In genomic region chr4:82797048-82797590, GRCh38 we compare ENCODE assay signal across 8 cellular contexts. TPM values are rescaled to one million over a fixed set of nuclear protein-coding genes. Genes with fewer than 3 reads are reported as not detected.
A peak's percentile ranks its signal among the peaks of the same experiment; 100 is the strongest.
DNase-seq lines count a peak whose midpoint lies in the region; ATAC-seq and TF ChIP-seq lines count a peak whose summit lies in the region.

No MANE protein-coding gene starts in this region.

- WGBS in adrenal gland, 4 donors, result 9 to 28% (median 18%) methylated on average over 4 to 14 of the region's 14 CpGs
- whole genome bisulfite sequencing in testis, 2 donors, result 4 to 7% methylated on average over 7 to 14 of the region's 14 CpGs

- intact Hi-C loops in activated naive CD4-positive, alpha-beta T cell treated with anti-CD3 and anti-CD28 coated beads for 36 hours (cut with micrococcal nuclease), result loop anchor here (5.0 kb wide), 1 partner anchor 335 kb away; no protein-coding TSS in a partner anchor
- intact Hi-C loops in adrenal gland (cut with DNase I), result no loop called here
- intact Hi-C loops in testis (cut with DNase I; ENCODE audit: low total_unique reads), result loop anchor here (10.0 kb wide), 1 partner anchor 422 kb away; the partner anchor contains the start of gene HNRNPD

- H3K27ac ChIP-seq in adrenal gland (peak overlapping the region in 3 of 5 donors; percentile 77 to 84 (median 78)), testis (peak overlapping the region; percentile 71 to 84)

- peaks cover 15% of the 10 kb centered on the region for H3K4me1 Mint-ChIP-seq in activated naive CD4-positive, alpha-beta T cell treated with anti-CD3 and anti-CD28 coated beads for 36 hours (ENCODE audit: low read depth)

- H3K9me3 Mint-ChIP-seq in activated naive CD4-positive, alpha-beta T cell treated with anti-CD3 and anti-CD28 coated beads for 36 hours, result no peaks in the 10 kb centered on the region

- peaks cover 29 to 40% of the 10 kb centered on the region in 2 donors for H3K4me1 ChIP-seq in adrenal gland (replicated peaks in 1 of 2)
- peaks cover 41% of the 10 kb centered on the region for H3K4me1 ChIP-seq in testis

- peak overlapping the region; percentile 60 for H3K4me3 Mint-ChIP-seq in activated naive CD4-positive, alpha-beta T cell treated with anti-CD3 and anti-CD28 coated beads for 36 hours

- TF ChIP-seq POLR2A in adrenal gland (IDR thresholded peaks at IDR 0.05) (no peak), testis (IDR thresholded peaks at IDR 0.05) (no peak)

- peaks cover 41% of the 10 kb centered on the region for H3K27me3 Mint-ChIP-seq in activated naive CD4-positive, alpha-beta T cell treated with anti-CD3 and anti-CD28 coated beads for 36 hours (ENCODE audit: low read depth)

- no peak for ATAC-seq in HG03460 (IDR thresholded peaks at IDR 0.05; ENCODE audit: unreplicated experiment)
- ATAC-seq in GM21360 (IDR thresholded peaks at IDR 0.05; ENCODE audit: unreplicated experiment), result no peak

- no peak overlapping the region for H3K27ac Mint-ChIP-seq in activated naive CD4-positive, alpha-beta T cell treated with anti-CD3 and anti-CD28 coated beads for 36 hours

- H3K4me3 ChIP-seq in adrenal gland (peak overlapping the region in 3 of 4 donors; percentile 16 to 92 (median 91)), kidney epithelial cell (ENCODE audit: low read depth, low read length) (peak overlapping the region; percentile 57), testis (peak overlapping the region; percentile 75 to 95)

- no peaks in the 10 kb centered on the region for H3K36me3 Mint-ChIP-seq in activated naive CD4-positive, alpha-beta T cell treated with anti-CD3 and anti-CD28 coated beads for 36 hours (ENCODE audit: low read depth)

- H3K36me3 ChIP-seq in adrenal gland (replicated peaks in 1 of 2) (no peaks in the 10 kb centered on the region), kidney epithelial cell (ENCODE audit: control insufficient read depth, insufficient read depth, low read length) (no peaks in the 10 kb centered on the region), testis (ENCODE audit: low read depth, missing control alignments) (no peaks in the 10 kb centered on the region)

- no peaks in the 10 kb centered on the region for H3K9me3 ChIP-seq in adrenal gland (replicated peaks in 1 of 3)
- no peaks in the 10 kb centered on the region for H3K9me3 ChIP-seq in testis

- DNase-seq in activated naive CD4-positive, alpha-beta T cell treated with anti-CD3 and anti-CD28 coated beads for 36 hours, result no peak
- no peak for DNase-seq in activated naive CD4-positive, alpha-beta T cell treated with Interleukin-2 at 50 U/mL for 16 hours
- DNase-seq in adrenal gland, result peak in 4 of 7 donors; percentile 21 to 58 (median 38)
- no peak for DNase-seq in kidney epithelial cell (ENCODE audit: low read depth)
- no peak for DNase-seq in testis
- DNase-seq in middle frontal gyrus (ENCODE audit: extremely low spot score, low spot score), result no peak

- H3K27me3 ChIP-seq in adrenal gland (no peaks in the 10 kb centered on the region), kidney epithelial cell (ENCODE audit: control insufficient read depth, insufficient read depth, low read length) (peaks cover 4% of the 10 kb centered on the region), testis (no peaks in the 10 kb centered on the region)

- no peak for TF ChIP-seq CTCF in adrenal gland (IDR thresholded peaks at IDR 0.05)
- no peak for TF ChIP-seq CTCF in kidney epithelial cell (IDR thresholded peaks at IDR 0.05; ENCODE audit: insufficient read depth, low read length, poor library complexity, severe bottlenecking)
- TF ChIP-seq CTCF in testis (IDR thresholded peaks at IDR 0.05), result peak in 1 of 3 experiments; percentile 0

- CTCF ChIA-PET in activated naive CD4-positive, alpha-beta T cell treated with anti-CD3 and anti-CD28 coated beads for 36 hours (lab: Charles Lee), result no interaction called here

RNA-seq across cellular contexts. Expression of gene SCD5, which starts 1.5 kb away (rescaled TPM):
- total RNA-seq in activated naive CD4-positive, alpha-beta T cell treated with anti-CD3 and anti-CD28 coated beads for 36 hours, result under 1 TPM; 0.12 to 0.35 TPM
- total RNA-seq in adrenal gland (100 to 1,000 TPM; 199 to 585 (median 385) TPM), kidney epithelial cell (17.9 and 22.1 TPM in 2 replicates), testis (100 to 1,000 TPM; 149 to 161 TPM)
- polyA plus RNA-seq in adrenal gland (100 to 1,000 TPM in 1 of 3 donors, 10 to 100 TPM in 2; 88.1 to 164 (median 96.2) TPM), testis (ENCODE audit: insufficient read depth, low read depth, low replicate concordance) (76.4 TPM)

Comparison
In these comparisons a context has a peak if more than half of its experiments do, and no peak if none do; other contexts are left out.
1. DNase-seq: peak in adrenal gland (4 of 7); none in activated naive CD4-positive, alpha-beta T cell treated with anti-CD3 and anti-CD28 coated beads for 36 hours (single experiment), activated naive CD4-positive, alpha-beta T cell treated with Interleukin-2 at 50 U/mL for 16 hours (single experiment), kidney epithelial cell (single experiment), testis (single experiment) and middle frontal gyrus (single experiment).
2. RNA of gene SCD5, which starts 1.5 kb away (total RNA-seq): 199 to 585 TPM in adrenal gland, 149 to 161 TPM in testis and 17.9 to 22.1 TPM in kidney epithelial cell; 0.12 to 0.35 TPM in activated naive CD4-positive, alpha-beta T cell treated with anti-CD3 and anti-CD28 coated beads for 36 hours; every median in the first group is over 10 times any median in the second.
3. intact Hi-C loops: an anchor here in activated naive CD4-positive, alpha-beta T cell treated with anti-CD3 and anti-CD28 coated beads for 36 hours (5.0 kb wide) and testis (10.0 kb wide); none called in adrenal gland.
4. Peak in every context shown above with its lines, with median percentiles within 50 percentile points of each other: H3K4me3 ChIP-seq.